18 cellular contexts compared by ENCODE assay signal in the genomic region with DNA sequence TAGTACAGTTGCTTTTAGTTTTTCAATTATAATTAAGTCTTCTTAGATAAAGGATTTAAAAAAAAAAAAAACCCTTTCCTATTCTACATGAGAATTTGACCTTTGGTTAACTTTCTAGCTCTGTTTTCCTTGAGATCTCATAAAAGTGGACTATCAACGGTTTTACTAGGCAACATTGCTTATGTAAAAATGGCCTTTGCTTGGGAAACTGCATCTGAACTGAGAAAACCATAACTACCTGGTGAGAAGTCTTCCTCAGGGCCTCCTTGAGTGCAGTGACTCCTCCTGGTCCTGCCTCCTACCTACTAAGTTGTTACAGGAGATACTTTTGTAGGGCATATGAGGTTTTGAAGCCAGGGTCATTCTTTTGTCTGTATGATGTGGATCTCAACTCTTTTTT. TPM values are rescaled to one million over a fixed set of nuclear protein-coding genes. Genes with fewer than 3 reads are reported as not detected.
DNase-seq lines count a peak whose midpoint lies in the region; ATAC-seq and TF ChIP-seq lines count a peak whose summit lies in the region.
"Had no signal": no experiment of that assay in that cellular context is flagged by ENCODE, and none has a peak within 500 bp of the region (broad histone marks: within the 10 kb centered on the region; RNA-seq: fewer than 3 reads in every experiment).

No MANE protein-coding gene starts in this region.

- peak; percentile 91 for ATAC-seq in left colon
- ATAC-seq: CD8-positive, alpha-beta T cell had no signal

- no peak overlapping the region for H3K27ac Mint-ChIP-seq in activated CD4-positive, alpha-beta T cell treated with anti-CD3 and anti-CD28 coated beads, Interleukin-2, amount 10 ng/mL, durations not matched to agents 24 days and 14 days
- H3K27ac Mint-ChIP-seq: B cell; CD4-positive, alpha-beta T cell; CD8-positive, alpha-beta T cell had no signal

- H3K36me3 Mint-ChIP-seq in activated CD4-positive, alpha-beta T cell treated with anti-CD3 and anti-CD28 coated beads, Interleukin-2, amount 10 ng/mL, durations not matched to agents 24 days and 14 days (ENCODE audit: low read depth) = no peaks in the 10 kb centered on the region
- H3K36me3 Mint-ChIP-seq: CD8-positive, alpha-beta T cell had no signal

- H3K79me2 ChIP-seq in osteoblast (ENCODE audit: insufficient read depth, low read length) = no peaks in the 10 kb centered on the region

- H3K27ac ChIP-seq in osteoblast (ENCODE audit: low read depth, low read length) = no peak overlapping the region
- H3K27ac ChIP-seq: 22Rv1; A549; BLaER1 treated with 17β-estradiol and CSF1 and Interleukin-3, amounts not matched to agents 10 nM and 100 nM; C4-2B had no signal

- H3K9me3 Mint-ChIP-seq in activated CD4-positive, alpha-beta T cell treated with anti-CD3 and anti-CD28 coated beads, Interleukin-2, amount 10 ng/mL, durations not matched to agents 24 days and 14 days = peaks cover 16% of the 10 kb centered on the region
- H3K9me3 Mint-ChIP-seq: CD4-positive, alpha-beta T cell; CD8-positive, alpha-beta T cell had no signal

- DNase-seq in activated CD4-positive, alpha-beta T cell treated with anti-CD3 and anti-CD28 coated beads, Interleukin-2, amount 10 ng/mL, durations not matched to agents 24 days and 14 days = peak; percentile 10
- DNase-seq in activated CD4-positive, alpha-beta T cell treated with anti-CD3 and anti-CD28 coated beads, Interleukin-2, amount 50 U/mL, for 4 hours = no peak
- DNase-seq in M059J (ENCODE audit: low read depth) = peak; percentile 6
- no peak for DNase-seq in left colon
- no peak for DNase-seq in osteoblast (ENCODE audit: insufficient read length, low spot score, missing footprints)
- no peak for DNase-seq in cerebellar nuclear complex (lab: John Stamatoyannopoulos, UW)
- DNase-seq: AML-193; Caco-2; Calu3; CD4-positive, alpha-beta T cell; CD8-positive, alpha-beta T cell; DMS79 treated with DMSO at 0.1 percent for 48 hours; GF-D8 had no signal

- H3K4me3 ChIP-seq in osteoblast (ENCODE audit: insufficient read depth, low read length) = no peak overlapping the region
- H3K4me3 ChIP-seq: A549; BLaER1 treated with 17β-estradiol and CSF1 and Interleukin-3, amounts not matched to agents 10 nM and 100 nM had no signal

- no peaks in the 10 kb centered on the region for H3K4me1 Mint-ChIP-seq in activated CD4-positive, alpha-beta T cell treated with anti-CD3 and anti-CD28 coated beads, Interleukin-2, amount 10 ng/mL, durations not matched to agents 24 days and 14 days
- H3K4me1 Mint-ChIP-seq: B cell had no signal

- H3K27me3 ChIP-seq in osteoblast (ENCODE audit: insufficient read depth, low read length) = no peaks in the 10 kb centered on the region
- H3K27me3 ChIP-seq: BLaER1 treated with 17β-estradiol and CSF1 and Interleukin-3, amounts not matched to agents 10 nM and 100 nM had no signal

- no peak for TF ChIP-seq CTCF in osteoblast (IDR thresholded peaks at IDR 0.05; ENCODE audit: extremely low read depth, low read depth, low read length)

- H3K27me3 Mint-ChIP-seq in activated CD4-positive, alpha-beta T cell treated with anti-CD3 and anti-CD28 coated beads, Interleukin-2, amount 10 ng/mL, durations not matched to agents 24 days and 14 days = no peaks in the 10 kb centered on the region
- H3K27me3 Mint-ChIP-seq: B cell; CD4-positive, alpha-beta T cell had no signal

- no peak overlapping the region for H2AFZ ChIP-seq in osteoblast (ENCODE audit: low read length)

- H3K4me2 ChIP-seq in osteoblast (ENCODE audit: insufficient read depth, low read length) = no peak overlapping the region
- H3K4me2 ChIP-seq: A549; BLaER1 treated with 17β-estradiol and CSF1 and Interleukin-3, amounts not matched to agents 10 nM and 100 nM had no signal

- H3K4me1 ChIP-seq in osteoblast (ENCODE audit: insufficient read depth, low read length) = no peaks in the 10 kb centered on the region
- H3K4me1 ChIP-seq: A549; BLaER1 treated with 17β-estradiol and CSF1 and Interleukin-3, amounts not matched to agents 10 nM and 100 nM; Caco-2 had no signal

- no peak overlapping the region for H3K4me3 Mint-ChIP-seq in activated CD4-positive, alpha-beta T cell treated with anti-CD3 and anti-CD28 coated beads, Interleukin-2, amount 10 ng/mL, durations not matched to agents 24 days and 14 days
- H3K4me3 Mint-ChIP-seq: B cell; CD4-positive, alpha-beta T cell; CD8-positive, alpha-beta T cell had no signal

- no peaks in the 10 kb centered on the region for H3K9me3 ChIP-seq in osteoblast (ENCODE audit: low read depth, low read length)
- H3K9me3 ChIP-seq: A549, Caco-2 had no signal

- intact Hi-C loops in activated CD4-positive, alpha-beta T cell treated with anti-CD3 and anti-CD28 coated beads, Interleukin-2, amount 10 ng/mL, durations not matched to agents 24 days and 14 days (cut with micrococcal nuclease) = no loop called here
- intact Hi-C loops in left colon (cut with DNase I, micrococcal nuclease) = no loop called here

- H4K20me1 ChIP-seq in osteoblast (ENCODE audit: insufficient read depth, low read length) = no peaks in the 10 kb centered on the region
- H4K20me1 ChIP-seq: BLaER1 treated with 17β-estradiol and CSF1 and Interleukin-3, amounts not matched to agents 10 nM and 100 nM had no signal

- H3K36me3 ChIP-seq in osteoblast (ENCODE audit: insufficient read depth, low read length) = no peaks in the 10 kb centered on the region
- H3K36me3 ChIP-seq: BLaER1 treated with 17β-estradiol and CSF1 and Interleukin-3, amounts not matched to agents 10 nM and 100 nM had no signal

RNA-seq across cellular contexts. Expression of gene ACVR2B, which starts 42.1 kb away (rescaled TPM):
- total RNA-seq in activated CD4-positive, alpha-beta T cell treated with anti-CD3 and anti-CD28 coated beads, Interleukin-2, amount 10 ng/mL, durations not matched to agents 24 days and 14 days = 12.2 and 12.6 TPM in 2 replicates
- 0.74 and 0.81 TPM in 2 replicates for total RNA-seq in M059J (2014; rRNA removed; shearing (Covaris generic))
- total RNA-seq in left colon (1 to 10 TPM; 5.2 to 7.1 TPM), osteoblast (2.9 and 3.6 TPM in 2 replicates)

Comparison
In these comparisons a context has a peak if more than half of its experiments do, and no peak if none do; other contexts are left out.
1. DNase-seq: peak in activated CD4-positive, alpha-beta T cell treated with anti-CD3 and anti-CD28 coated beads, Interleukin-2, amount 10 ng/mL, durations not matched to agents 24 days and 14 days (single experiment) and M059J (single experiment); none in activated CD4-positive, alpha-beta T cell treated with anti-CD3 and anti-CD28 coated beads, Interleukin-2, amount 50 U/mL, for 4 hours (0 of 2), left colon (0 of 2), osteoblast (single experiment) and cerebellar nuclear complex (0 of 2).